ENCODE assay signal across 5 cellular contexts in genomic region chr2:21803550-21803949, GRCh38.
"Had no signal": no experiment of that assay in that cellular context is flagged by ENCODE, and none has a peak within 500 bp of the region (broad histone marks: within the 10 kb centered on the region; RNA-seq: fewer than 3 reads in every experiment).

No MANE protein-coding gene starts in this region.

- ATAC-seq: HepG2, K562 had no signal

- H3K27ac ChIP-seq: HL-60 had no signal

- DNase-seq: IMR-90, KBM-7 had no signal

- H3K4me3 ChIP-seq: K562 had no signal
